ENCODE assay signal across 7 cellular contexts in the genomic region with DNA sequence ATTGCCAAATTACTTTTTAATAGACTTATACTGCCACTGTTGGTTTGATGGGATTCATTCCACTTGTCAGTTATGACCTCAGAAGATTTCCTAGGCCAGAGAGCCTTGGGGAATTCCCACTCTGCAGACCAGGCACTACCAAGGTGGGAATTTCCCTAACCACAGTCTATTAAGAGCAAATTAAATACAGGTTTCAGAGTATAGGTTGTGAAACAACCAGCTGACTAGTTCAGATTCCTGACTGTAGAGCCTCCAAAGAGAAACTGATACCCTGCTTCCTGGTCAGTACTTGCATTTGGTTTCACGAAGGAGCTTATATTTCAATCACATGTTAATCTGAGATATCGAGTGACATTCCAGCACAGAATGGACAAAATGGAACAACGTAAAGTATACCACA.
A peak's percentile ranks its signal among the peaks of the same experiment; 100 is the strongest.
DNase-seq lines count a peak whose midpoint lies in the region; ATAC-seq and TF ChIP-seq lines count a peak whose summit lies in the region.

No MANE protein-coding gene starts in this region.

- peaks cover 25% of the 10 kb centered on the region for H3K4me1 Mint-ChIP-seq in nephron progenitor cell

- no peak for TF ChIP-seq POLR2A in erythroblast (IDR thresholded peaks at IDR 0.05; ENCODE audit: low read length)

- no peak for TF ChIP-seq CTCF in nephron progenitor cell (IDR thresholded peaks at IDR 0.05)

- no peak overlapping the region for H3K27ac Mint-ChIP-seq in nephron progenitor cell

- H3K4me3 Mint-ChIP-seq in nephron progenitor cell = no peak overlapping the region

- peaks cover 47% of the 10 kb centered on the region for H3K36me3 Mint-ChIP-seq in nephron progenitor cell (ENCODE audit: low read depth)

- peak; percentile 27 for DNase-seq in T1000 (lab: John Stamatoyannopoulos, UW)
- DNase-seq in myocyte (ENCODE audit: low read depth) = peak; percentile 87
- DNase-seq in erythroblast (lab: John Stamatoyannopoulos, UW) = no peak
- no peak for DNase-seq in nephron progenitor cell
- no peak for DNase-seq in ureter (ENCODE audit: low spot score)

- H3K27me3 Mint-ChIP-seq in nephron progenitor cell (ENCODE audit: low read depth, poor library complexity) = peaks cover 4% of the 10 kb centered on the region

- peak; percentile 73 for ATAC-seq in GM18867 (IDR thresholded peaks at IDR 0.05; ENCODE audit: unreplicated experiment)
- ATAC-seq in HG02763 (IDR thresholded peaks at IDR 0.05; ENCODE audit: unreplicated experiment) = peak; percentile 76

- H3K9me3 Mint-ChIP-seq in nephron progenitor cell = peaks cover 28% of the 10 kb centered on the region

Comparison
In these comparisons a context has a peak if more than half of its experiments do, and no peak if none do; other contexts are left out.
1. DNase-seq: peak in T1000 (single experiment) and myocyte (single experiment); none in erythroblast (0 of 2), nephron progenitor cell (single experiment) and ureter (single experiment).